ENCODE assay signal across 8 cellular contexts in the genomic region with DNA sequence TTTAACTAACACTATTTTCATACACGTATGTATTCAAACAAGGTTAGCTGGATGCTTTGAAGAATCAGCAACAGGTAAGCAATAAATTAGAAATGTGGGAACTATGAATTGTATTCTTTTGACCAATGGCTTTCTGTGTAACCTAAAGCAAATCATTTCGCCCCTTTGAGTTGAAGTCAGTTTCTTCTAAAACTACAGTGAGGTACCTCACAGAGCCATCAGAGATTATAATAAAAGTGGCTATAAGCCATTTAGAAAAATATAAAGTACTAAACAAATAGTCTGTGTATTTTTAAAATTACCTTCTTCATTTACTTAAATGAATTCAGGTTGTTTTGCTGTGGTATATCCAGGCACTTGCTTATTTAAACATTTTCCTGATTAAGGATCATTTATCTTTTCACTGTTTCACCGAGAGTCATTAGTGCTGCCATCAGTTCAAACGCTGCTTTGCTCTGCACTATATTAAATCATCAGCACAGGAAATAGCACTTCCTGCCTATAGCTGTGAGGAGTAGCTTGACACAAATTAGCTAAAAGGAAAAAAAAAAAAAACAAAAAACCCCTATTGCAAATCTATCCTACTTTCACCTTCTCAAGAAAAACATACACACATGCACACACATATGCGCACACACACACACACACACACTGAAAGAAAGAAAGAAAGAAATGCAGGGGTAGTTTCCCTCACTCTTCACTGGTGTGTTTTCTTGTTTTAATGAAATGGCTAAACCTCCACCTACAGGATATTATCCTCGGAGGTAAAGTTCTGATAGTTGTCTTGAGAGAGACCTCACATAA. TPM values are rescaled to one million over a fixed set of nuclear protein-coding genes. Genes with fewer than 3 reads are reported as not detected.
DNase-seq lines count a peak whose midpoint lies in the region; ATAC-seq and TF ChIP-seq lines count a peak whose summit lies in the region.

No MANE protein-coding gene starts in this region.

- intact Hi-C loops in vagina (cut with DNase I) = no loop called here

- H3K36me3 ChIP-seq in vagina = no peaks in the 10 kb centered on the region

- H3K27ac ChIP-seq in vagina (no peak overlapping the region), substantia nigra (ENCODE audit: low read depth, low read length, poor library complexity, severe bottlenecking) (no peak overlapping the region)

- H3K4me1 Mint-ChIP-seq in activated naive CD8-positive, alpha-beta T cell (ENCODE audit: low read depth) = peaks cover 46% of the 10 kb centered on the region

- H3K4me3 Mint-ChIP-seq in activated naive CD8-positive, alpha-beta T cell = peak overlapping the region; percentile 72

- peaks cover 7% of the 10 kb centered on the region for H3K36me3 Mint-ChIP-seq in activated naive CD8-positive, alpha-beta T cell

- H3K4me3 ChIP-seq in vagina = no peak overlapping the region

- H3K9me3 ChIP-seq in vagina = no peaks in the 10 kb centered on the region

- H3K4me1 ChIP-seq in vagina = no peaks in the 10 kb centered on the region

- no peaks in the 10 kb centered on the region for H3K9me3 Mint-ChIP-seq in activated naive CD8-positive, alpha-beta T cell (ENCODE audit: low read depth)

- DNase-seq in EL (peak; percentile 10), vagina (ENCODE audit: extremely low spot score in 2 of 2) (no peak), substantia nigra (lab: John Stamatoyannopoulos, UW) (no peak)
- DNase-seq in NK-92 treated with Interleukin-12 subunit alpha and Interleukin-12 subunit beta, amount 100 ng/mL, for 24 hours (lab: John Stamatoyannopoulos, UW) = no peak

- H3K27me3 Mint-ChIP-seq in activated naive CD8-positive, alpha-beta T cell = no peaks in the 10 kb centered on the region

- ATAC-seq in GM19463 (IDR thresholded peaks at IDR 0.05; ENCODE audit: unreplicated experiment) (peak; percentile 84), HG03460 (IDR thresholded peaks at IDR 0.05; ENCODE audit: unreplicated experiment) (peak; percentile 88), GM19328 (IDR thresholded peaks at IDR 0.05; ENCODE audit: unreplicated experiment) (no peak)

- H3K27me3 ChIP-seq in vagina = no peaks in the 10 kb centered on the region

- no peak for TF ChIP-seq CTCF in vagina (IDR thresholded peaks at IDR 0.05)

- no peak for TF ChIP-seq POLR2A in vagina (IDR thresholded peaks at IDR 0.05)

- peak overlapping the region; percentile 94 for H3K27ac Mint-ChIP-seq in activated naive CD8-positive, alpha-beta T cell

RNA-seq across cellular contexts. Expression of a gene that starts 39.8 kb away (rescaled TPM):
- total RNA-seq in vagina = not detected
